In the genomic region with DNA sequence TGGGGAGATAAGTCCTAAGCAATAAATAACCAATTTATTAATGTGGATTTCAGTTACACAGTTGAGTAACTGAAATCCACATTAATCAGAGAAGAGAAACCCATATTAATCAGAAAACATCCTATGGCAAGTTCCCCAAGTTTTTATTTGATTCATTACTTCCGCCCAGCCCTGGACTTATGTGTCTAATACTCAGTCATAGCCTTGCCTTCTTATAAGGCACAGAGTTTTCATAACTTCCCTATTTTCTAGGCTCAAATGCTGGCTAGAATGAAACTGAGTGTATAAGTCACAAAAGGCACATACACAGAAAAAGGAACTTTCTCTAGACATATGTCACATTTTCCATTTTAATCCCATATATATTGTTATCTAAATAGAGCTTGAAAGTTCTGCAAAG, we compare ENCODE assay signal across 12 cellular contexts. TPM values are rescaled to one million over a fixed set of nuclear protein-coding genes. Genes with fewer than 3 reads are reported as not detected.
DNase-seq lines count a peak whose midpoint lies in the region; ATAC-seq, FAIRE-seq and TF ChIP-seq lines count a peak whose summit lies in the region.
"Had no signal": no experiment of that assay in that cellular context is flagged by ENCODE, and none has a peak within 500 bp of the region (broad histone marks: within the 10 kb centered on the region; RNA-seq: fewer than 3 reads in every experiment).

No MANE protein-coding gene starts in this region.

- peaks cover 32% of the 10 kb centered on the region for H3K36me3 Mint-ChIP-seq in memory B cell
- H3K36me3 Mint-ChIP-seq in chondrocyte (ENCODE audit: low read depth): peaks cover 30% of the 10 kb centered on the region

- no peak for TF ChIP-seq CTCF in chondrocyte (IDR thresholded peaks at IDR 0.05)

- peak; percentile 49 for FAIRE-seq in GM18507 (lab: Jason Lieb, UNC)

- no peak overlapping the region for H3K4me3 Mint-ChIP-seq in memory B cell
- H3K4me3 Mint-ChIP-seq in chondrocyte (ENCODE audit: unreplicated experiment): no peak overlapping the region
- H3K4me3 Mint-ChIP-seq: activated CD4-positive, alpha-beta memory T cell treated with anti-CD3 and anti-CD28 coated beads for 36 hours had no signal

- H3K27me3 Mint-ChIP-seq in memory B cell (no peaks in the 10 kb centered on the region), chondrocyte (ENCODE audit: low read depth) (no peaks in the 10 kb centered on the region)
- H3K27me3 Mint-ChIP-seq: activated CD4-positive, alpha-beta memory T cell treated with anti-CD3 and anti-CD28 coated beads for 36 hours had no signal

- ATAC-seq in GM21717 (IDR thresholded peaks at IDR 0.05; ENCODE audit: unreplicated experiment): peak; percentile 80
- ATAC-seq in memory B cell (ENCODE audit: low read depth): peak; percentile 98
- ATAC-seq in HG03196 (IDR thresholded peaks at IDR 0.05; ENCODE audit: unreplicated experiment): no peak

- peaks cover 36% of the 10 kb centered on the region for H3K4me1 Mint-ChIP-seq in memory B cell
- peaks cover 4% of the 10 kb centered on the region for H3K4me1 Mint-ChIP-seq in chondrocyte (ENCODE audit: low read depth)

- DNase-seq in GM18507 (ENCODE audit: extremely low spot score, insufficient read length, low read depth) (no peak), NAMALWA (ENCODE audit: low spot score) (peak; percentile 39), memory B cell (ENCODE audit: low spot score in 2 of 2) (peak in 1 of 2 donors; percentile 27), occipital lobe (lab: John Stamatoyannopoulos, UW) (no peak), chondrocyte (ENCODE audit: low spot score) (no peak), nucleus accumbens (lab: John Stamatoyannopoulos, UW) (no peak)
- DNase-seq: activated CD4-positive, alpha-beta memory T cell treated with anti-CD3 and anti-CD28 coated beads for 36 hours; NCI-H1930; stimulated activated CD4-positive, alpha-beta T cell treated with anti-CD3 and anti-CD28 coated beads, Interleukin-1b, Interleukin-23, amount 100 ng/mL, for 48 hours; substantia nigra had no signal

- H3K27ac Mint-ChIP-seq in memory B cell (peak overlapping the region; percentile 25), chondrocyte (ENCODE audit: unreplicated experiment) (no peak overlapping the region)
- H3K27ac Mint-ChIP-seq: activated CD4-positive, alpha-beta memory T cell treated with anti-CD3 and anti-CD28 coated beads for 36 hours had no signal

- H3K9me3 Mint-ChIP-seq in memory B cell (no peaks in the 10 kb centered on the region), chondrocyte (ENCODE audit: low read depth) (no peaks in the 10 kb centered on the region)
- H3K9me3 Mint-ChIP-seq: activated CD4-positive, alpha-beta memory T cell treated with anti-CD3 and anti-CD28 coated beads for 36 hours had no signal

RNA-seq across cellular contexts. Expression of gene CD47, which starts 28.8 kb away (rescaled TPM):
- total RNA-seq in occipital lobe: 352 TPM
- 43.1 to 56.7 TPM (median 49.1 TPM) in 3 replicates for total RNA-seq in chondrocyte
